37 cellular contexts compared by ENCODE assay signal in genomic region chr1:52399629-52400028, GRCh38.
"Had no signal": no experiment of that assay in that cellular context is flagged by ENCODE, and none has a peak within 500 bp of the region (broad histone marks: within the 10 kb centered on the region; RNA-seq: fewer than 3 reads in every experiment).

No MANE protein-coding gene starts in this region.

- H3K4me1 ChIP-seq: breast epithelium had no signal

- H3K4me3 Mint-ChIP-seq: activated CD4-positive, alpha-beta memory T cell treated with anti-CD3 and anti-CD28 coated beads, Interleukin-2, amount 10 ng/mL, durations not matched to agents 7 days and 5 days; activated CD4-positive, alpha-beta T cell treated with anti-CD3 and anti-CD28 coated beads for 36 hours; activated CD4-positive, alpha-beta T cell treated with anti-CD3 and anti-CD28 coated beads, Interleukin-2, amount 10 ng/mL, durations not matched to agents 7 days and 5 days; activated CD8-positive, alpha-beta memory T cell treated with anti-CD3 and anti-CD28 coated beads, Interleukin-2, amount 10 ng/mL, durations not matched to agents 7 days and 5 days; activated CD8-positive, alpha-beta T cell treated with anti-CD3 and anti-CD28 coated beads, Interleukin-2, amount 10 ng/mL, durations not matched to agents 7 days and 5 days; activated naive CD4-positive, alpha-beta T cell treated with anti-CD3 and anti-CD28 coated beads for 36 hours; activated naive CD8-positive, alpha-beta T cell treated with anti-CD3 and anti-CD28 coated beads for 36 hours; activated T-cell treated with anti-CD3 and anti-CD28 coated beads, Interleukin-2, amount 50 U/mL, for 24 hours; activated T-cell treated with anti-CD3 and anti-CD28 coated beads, Interleukin-2, amount 50 U/mL, for 72 hours; activated T-helper 1 cell treated with anti-CD3 and anti-CD28 coated beads, Interleukin-12 subunit alpha, Interleukin-12 subunit beta, Interleukin-2, Interleukin-4 antibody, amounts not matched to agents 30 ng/mL and 10 ng/mL and 1 ng/mL, durations not matched to agents 14 hours and 24 hours and 36 hours; activated T-helper 17 cell treated with anti-CD3 and anti-CD28 coated beads, Interleukin-2, amount 50 U/mL, for 72 hours; T-helper 1 cell treated with Interleukin-12 subunit alpha and Interleukin-12 subunit beta and Interleukin-4 antibody, amounts not matched to agents 30 μg/mL and 1 μg/mL, for 36 hours; T-helper 2 cell treated with Interferon-gamma antibody and Interleukin-4, amounts not matched to agents 5 μg/mL and 100 μg/mL, for 36 hours had no signal

- H3K4me3 ChIP-seq: adrenal gland, body of pancreas, breast epithelium had no signal

- DNase-seq: activated CD4-positive, alpha-beta memory T cell treated with anti-CD3 and anti-CD28 coated beads, Interleukin-2, amount 10 ng/mL, durations not matched to agents 7 days and 5 days; activated CD4-positive, alpha-beta T cell treated with anti-CD3 and anti-CD28 coated beads for 1 hour; activated CD4-positive, alpha-beta T cell treated with anti-CD3 and anti-CD28 coated beads for 36 hours; activated CD4-positive, alpha-beta T cell treated with anti-CD3 and anti-CD28 coated beads for 48 hours; activated CD4-positive, alpha-beta T cell treated with anti-CD3 and anti-CD28 coated beads, Interleukin-2, amount 10 ng/mL, durations not matched to agents 7 days and 5 days; activated CD4-positive, alpha-beta T cell treated with anti-CD3 and anti-CD28 coated beads, Interleukin-2, amount 50 U/mL, for 48 hours; activated CD4-positive, CD25-positive, alpha-beta regulatory T cell; activated CD8-positive, alpha-beta memory T cell treated with anti-CD3 and anti-CD28 coated beads for 24 hours; activated CD8-positive, alpha-beta memory T cell treated with anti-CD3 and anti-CD28 coated beads, Interleukin-2, amount 10 ng/mL, durations not matched to agents 7 days and 5 days; activated CD8-positive, alpha-beta memory T cell treated with anti-CD3 and anti-CD28 coated beads, Interleukin-2, amount 50 U/mL, for 48 hours; activated CD8-positive, alpha-beta T cell treated with anti-CD3 and anti-CD28 coated beads, Interleukin-2, amount 10 ng/mL, durations not matched to agents 7 days and 5 days; activated effector memory CD4-positive, alpha-beta T cell treated with anti-CD3 and anti-CD28 coated beads, Interleukin-2, amount 50 U/mL, for 16 hours; activated gamma-delta T cell treated with Interleukin-2 at 50 U/mL for 16 hours; activated naive CD4-positive, alpha-beta T cell; activated naive CD4-positive, alpha-beta T cell treated with anti-CD3 and anti-CD28 coated beads for 36 hours; activated naive CD4-positive, alpha-beta T cell treated with anti-CD3 and anti-CD28 coated beads, Interleukin-2, amount 50 U/mL, for 16 hours; activated naive CD8-positive, alpha-beta T cell treated with anti-CD3 and anti-CD28 coated beads for 36 hours; activated T-cell treated with anti-CD3 and anti-CD28 coated beads, Interleukin-2, amount 50 U/mL, for 24 hours; activated T-cell treated with anti-CD3 and anti-CD28 coated beads, Interleukin-2, amount 50 U/mL, for 72 hours; adrenal gland; amniotic stem cell; aorta; body of pancreas; brain microvascular endothelial cell; central memory CD4-positive, alpha-beta T cell; T-helper 1 cell; T-helper 9 cell had no signal

- H3K27me3 Mint-ChIP-seq: activated CD4-positive, alpha-beta memory T cell treated with anti-CD3 and anti-CD28 coated beads, Interleukin-2, amount 10 ng/mL, durations not matched to agents 7 days and 5 days; activated CD4-positive, alpha-beta T cell treated with anti-CD3 and anti-CD28 coated beads for 36 hours; activated CD4-positive, alpha-beta T cell treated with anti-CD3 and anti-CD28 coated beads, Interleukin-2, amount 10 ng/mL, durations not matched to agents 7 days and 5 days; activated CD8-positive, alpha-beta memory T cell treated with anti-CD3 and anti-CD28 coated beads, Interleukin-2, amount 10 ng/mL, durations not matched to agents 7 days and 5 days; activated naive CD8-positive, alpha-beta T cell treated with anti-CD3 and anti-CD28 coated beads for 36 hours; activated T-cell treated with anti-CD3 and anti-CD28 coated beads, Interleukin-2, amount 50 U/mL, for 24 hours; activated T-helper 17 cell treated with anti-CD3 and anti-CD28 coated beads, Interleukin-2, amount 50 U/mL, for 72 hours had no signal

- H3K27ac Mint-ChIP-seq: activated CD4-positive, alpha-beta memory T cell treated with anti-CD3 and anti-CD28 coated beads, Interleukin-2, amount 10 ng/mL, durations not matched to agents 7 days and 5 days; activated CD4-positive, alpha-beta T cell treated with anti-CD3 and anti-CD28 coated beads for 36 hours; activated CD4-positive, alpha-beta T cell treated with anti-CD3 and anti-CD28 coated beads, Interleukin-2, amount 10 ng/mL, durations not matched to agents 7 days and 5 days; activated CD8-positive, alpha-beta memory T cell treated with anti-CD3 and anti-CD28 coated beads, Interleukin-2, amount 10 ng/mL, durations not matched to agents 7 days and 5 days; activated CD8-positive, alpha-beta T cell treated with anti-CD3 and anti-CD28 coated beads, Interleukin-2, amount 10 ng/mL, durations not matched to agents 7 days and 5 days; activated naive CD4-positive, alpha-beta T cell treated with anti-CD3 and anti-CD28 coated beads for 36 hours; activated naive CD4-positive, alpha-beta T cell treated with anti-CD3 and anti-CD28 coated beads, Interleukin-2, amount 50 U/mL, for 72 hours; activated naive CD8-positive, alpha-beta T cell treated with anti-CD3 and anti-CD28 coated beads for 36 hours; activated T-cell treated with anti-CD3 and anti-CD28 coated beads, Interleukin-2, amount 50 U/mL, for 24 hours; activated T-cell treated with anti-CD3 and anti-CD28 coated beads, Interleukin-2, amount 50 U/mL, for 72 hours; activated T-helper 1 cell treated with anti-CD3 and anti-CD28 coated beads, Interleukin-12 subunit alpha, Interleukin-12 subunit beta, Interleukin-2, Interleukin-4 antibody, amounts not matched to agents 30 ng/mL and 10 ng/mL and 1 ng/mL, durations not matched to agents 14 hours and 24 hours and 36 hours; activated T-helper 17 cell treated with anti-CD3 and anti-CD28 coated beads, Interleukin-2, amount 50 U/mL, for 72 hours; T-helper 1 cell treated with Interleukin-12 subunit alpha and Interleukin-12 subunit beta and Interleukin-4 antibody, amounts not matched to agents 30 μg/mL and 1 μg/mL, for 36 hours; T-helper 2 cell treated with Interferon-gamma antibody and Interleukin-4, amounts not matched to agents 5 μg/mL and 100 μg/mL, for 36 hours had no signal

- H3K27me3 ChIP-seq: adrenal gland, body of pancreas, brain microvascular endothelial cell, breast epithelium had no signal

- H3K27ac ChIP-seq: adrenal gland, body of pancreas, brain microvascular endothelial cell, breast epithelium, VCaP had no signal

- H3K9me3 Mint-ChIP-seq: activated CD4-positive, alpha-beta memory T cell treated with anti-CD3 and anti-CD28 coated beads, Interleukin-2, amount 10 ng/mL, durations not matched to agents 7 days and 5 days; activated CD4-positive, alpha-beta T cell treated with anti-CD3 and anti-CD28 coated beads, Interleukin-2, amount 10 ng/mL, durations not matched to agents 7 days and 5 days; activated naive CD4-positive, alpha-beta T cell treated with anti-CD3 and anti-CD28 coated beads for 36 hours; activated naive CD4-positive, alpha-beta T cell treated with anti-CD3 and anti-CD28 coated beads, Interleukin-2, amount 50 U/mL, for 72 hours; activated naive CD8-positive, alpha-beta T cell treated with anti-CD3 and anti-CD28 coated beads for 36 hours; activated T-cell treated with anti-CD3 and anti-CD28 coated beads, Interleukin-2, amount 50 U/mL, for 24 hours; activated T-cell treated with anti-CD3 and anti-CD28 coated beads, Interleukin-2, amount 50 U/mL, for 72 hours; activated T-helper 1 cell treated with anti-CD3 and anti-CD28 coated beads, Interleukin-12 subunit alpha, Interleukin-12 subunit beta, Interleukin-2, Interleukin-4 antibody, amounts not matched to agents 30 ng/mL and 10 ng/mL and 1 ng/mL, durations not matched to agents 14 hours and 24 hours and 36 hours; activated T-helper 17 cell treated with anti-CD3 and anti-CD28 coated beads, Interleukin-2, amount 50 U/mL, for 72 hours; T-helper 1 cell treated with Interleukin-12 subunit alpha and Interleukin-12 subunit beta and Interleukin-4 antibody, amounts not matched to agents 30 μg/mL and 1 μg/mL, for 36 hours; T-helper 2 cell treated with Interferon-gamma antibody and Interleukin-4, amounts not matched to agents 5 μg/mL and 100 μg/mL, for 36 hours had no signal

- H3K9me3 ChIP-seq: adrenal gland, body of pancreas, breast epithelium had no signal

- FAIRE-seq: astrocyte, TTC549 had no signal

- H3K36me3 ChIP-seq: adrenal gland, brain microvascular endothelial cell, breast epithelium had no signal

- ATAC-seq: activated CD4-positive, alpha-beta T cell treated with anti-CD3 and anti-CD28 coated beads for 36 hours; activated CD4-positive, CD25-positive, alpha-beta regulatory T cell treated with anti-CD3 and anti-CD28 coated beads, Interleukin-2, amount 50 U/mL, for 24 hours; activated CD8-positive, alpha-beta memory T cell treated with anti-CD3 and anti-CD28 coated beads, Interleukin-2, amount 10 ng/mL, durations not matched to agents 7 days and 5 days; activated CD8-positive, alpha-beta T cell treated with anti-CD3 and anti-CD28 coated beads, Interleukin-2, amount 10 ng/mL, durations not matched to agents 7 days and 5 days; activated naive CD4-positive, alpha-beta T cell treated with anti-CD3 and anti-CD28 coated beads, Interleukin-2, amount 50 U/mL, for 72 hours; activated T-cell treated with anti-CD3 and anti-CD28 coated beads, Interleukin-2, amount 50 U/mL, for 72 hours; activated T-helper 17 cell treated with anti-CD3 and anti-CD28 coated beads, Interleukin-2, amount 50 U/mL, for 72 hours; body of pancreas had no signal
